20 cellular contexts compared by ENCODE assay signal in the genomic region with DNA sequence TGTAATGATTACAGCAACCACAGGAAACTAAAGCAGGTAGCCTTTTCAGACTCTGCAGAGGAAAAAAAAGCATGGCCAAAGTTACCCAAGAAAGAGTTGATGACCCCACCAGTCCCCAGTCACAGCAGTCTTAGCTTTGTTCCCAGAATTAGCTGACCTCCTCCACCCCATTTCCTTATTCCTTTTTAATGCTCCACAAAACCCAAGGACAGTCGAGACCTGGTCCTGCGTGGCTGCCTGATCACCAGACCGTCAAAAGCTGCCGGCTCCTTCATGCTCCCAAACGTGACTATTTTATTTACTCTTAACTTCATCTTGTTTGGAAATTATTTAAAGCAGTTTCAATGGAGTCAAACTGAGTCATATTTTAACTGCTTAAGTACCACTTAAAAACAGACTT.
"Had no signal": no experiment of that assay in that cellular context is flagged by ENCODE, and none has a peak within 500 bp of the region (broad histone marks: within the 10 kb centered on the region; RNA-seq: fewer than 3 reads in every experiment).

No MANE protein-coding gene starts in this region.

- DNase-seq: activated B cell treated with CpG ODN at 0.5 μM for 24 hours; activated CD4-positive, alpha-beta T cell treated with anti-CD3 and anti-CD28 coated beads for 36 hours; activated CD4-positive, alpha-beta T cell treated with anti-CD3 and anti-CD28 coated beads, Interleukin-2, amount 50 U/mL, for 4 hours; activated CD8-positive, alpha-beta memory T cell treated with anti-CD3 and anti-CD28 coated beads for 24 hours; activated CD8-positive, alpha-beta memory T cell treated with anti-CD3 and anti-CD28 coated beads, Interleukin-2, amount 50 U/mL, for 4 hours; activated naive CD4-positive, alpha-beta T cell; activated naive CD8-positive, alpha-beta T cell treated with anti-CD3 and anti-CD28 coated beads for 36 hours; activated T-cell treated with anti-CD3 and anti-CD28 coated beads, Interleukin-2, amount 50 U/mL, for 4 hours; colonic mucosa; dorsolateral prefrontal cortex; nucleus accumbens; small intestine; stimulated activated CD4-positive, alpha-beta T cell treated with anti-CD3 and anti-CD28 coated beads, Interleukin-2, amount 100 ng/mL, for 24 hours; stimulated activated naive CD8-positive, alpha-beta T cell treated with anti-CD3 and anti-CD28 coated beads, Interleukin-15, amount 100 ng/mL, for 72 hours; T-helper 1 cell; T-helper 9 cell had no signal

- H3K9me3 ChIP-seq: colonic mucosa, tibial nerve had no signal

- ATAC-seq: activated CD4-positive, alpha-beta T cell treated with anti-CD3 and anti-CD28 coated beads for 36 hours; activated T-cell treated with anti-CD3 and anti-CD28 coated beads, Interleukin-2, amount 50 U/mL, for 4 hours; sciatic nerve; stimulated activated naive CD8-positive, alpha-beta T cell treated with anti-CD3 and anti-CD28 coated beads, Interleukin-15, amount 100 ng/mL, for 72 hours had no signal

- H3K27ac ChIP-seq: colonic mucosa, dorsolateral prefrontal cortex, epithelial cell of prostate, parathyroid adenoma, tibial nerve had no signal

- H3K36me3 ChIP-seq: colonic mucosa, tibial nerve had no signal

- H3K4me3 ChIP-seq: colonic mucosa, dorsolateral prefrontal cortex, tibial nerve had no signal

- H2AFZ ChIP-seq: parathyroid adenoma had no signal

- H3K4me1 ChIP-seq: colonic mucosa had no signal

- H3K27me3 ChIP-seq: colonic mucosa, tibial nerve had no signal

- H3K9ac ChIP-seq: parathyroid adenoma had no signal
